Comparison of ENCODE assay signal across 8 cellular contexts in the genomic region with DNA sequence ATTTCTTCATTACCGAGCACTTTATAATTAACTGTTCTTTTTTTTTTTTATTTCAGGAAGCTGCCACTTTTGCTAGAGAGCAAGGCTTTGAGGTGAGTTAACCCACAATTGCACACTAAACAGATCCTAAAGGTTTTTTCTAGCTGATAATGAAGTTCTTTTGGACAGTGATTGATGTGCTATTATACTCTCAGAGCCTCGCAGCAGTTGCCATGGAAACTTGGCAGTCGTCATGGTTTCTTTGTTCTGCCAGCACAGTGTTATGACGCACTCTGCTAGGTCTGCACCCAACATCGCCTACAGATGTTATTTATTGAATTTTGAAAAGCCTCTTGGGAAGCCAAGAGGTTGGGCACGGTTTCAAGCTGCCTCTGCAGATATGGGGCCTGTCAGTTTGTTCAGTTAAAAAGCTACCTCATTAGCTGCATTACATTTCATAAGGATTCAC.
DNase-seq lines count a peak whose midpoint lies in the region; ATAC-seq, FAIRE-seq and TF ChIP-seq lines count a peak whose summit lies in the region.

No MANE protein-coding gene starts in this region.

- H3K36me3 ChIP-seq in small intestine (ENCODE audit: control insufficient read depth in 2 of 2, insufficient read depth in 2 of 2, low read length in 2 of 2) (no peaks in the 10 kb centered on the region), PC-9 (ENCODE audit: low read depth) (0 out of 2 replicates have a peak, but pooled peaks cover 4% of the 10 kb centered on the region)

- H2AFZ ChIP-seq in PC-9 = no peak overlapping the region

- H3K4me2 ChIP-seq in PC-9 = no peak overlapping the region

- intact Hi-C loops in PC-9 (cut with micrococcal nuclease; ENCODE audit: unreplicated experiment) = no loop called here

- BruUV-seq in PC-9 (replicated peaks; lab: Mats Ljungman, UMichigan) = no TSS peak

- in situ Hi-C loops in astrocyte of the cerebellum (cut with HindIII; ENCODE audit: low sequenced_read_pairs) = no loop called here

- no peak overlapping the region for H3K27ac ChIP-seq in small intestine (ENCODE audit: low read depth in 1 of 2, low read length in 1 of 2)
- H3K27ac ChIP-seq in PC-9 = no peak overlapping the region

- POLR2A ChIA-PET in PC-9 (lab: Charles Lee; ENCODE audit: unreplicated experiment) = no interaction called here

- DNase-seq in ELF-1 (ENCODE audit: low read depth, low spot score) (peak; percentile 61), NCI-H1092 (lab: John Stamatoyannopoulos, UW) (peak; percentile 95), T-helper 22 cell (ENCODE audit: low read depth) (peak; percentile 88), astrocyte of the cerebellum (ENCODE audit: low read depth) (peak; percentile 100), hepatic stellate cell (ENCODE audit: low spot score) (peak; percentile 46), small intestine (peak; percentile 61), PC-9 (no peak)

- H3K27me3 ChIP-seq in small intestine (ENCODE audit: control insufficient read depth in 2 of 2, insufficient read depth in 2 of 2, low read length in 2 of 2) = no peaks in the 10 kb centered on the region
- no peaks in the 10 kb centered on the region for H3K27me3 ChIP-seq in PC-9 (ENCODE audit: insufficient read depth, low read depth)

- peaks cover 0 to 10% of the 10 kb centered on the region in 2 donors for H3K4me1 ChIP-seq in small intestine (ENCODE audit: control insufficient read depth in 2 of 2, insufficient read depth in 1 of 2, low read depth in 1 of 2, low read length in 1 of 2)
- no peaks in the 10 kb centered on the region for H3K4me1 ChIP-seq in PC-9 (replicated peaks; ENCODE audit: insufficient read depth)

- no peak for FAIRE-seq in small intestine (lab: Jason Lieb, UNC)

- H3K9me3 ChIP-seq in small intestine (ENCODE audit: control insufficient read depth, low read depth) (no peaks in the 10 kb centered on the region), PC-9 (ENCODE audit: insufficient read depth, low read depth) (no peaks in the 10 kb centered on the region)

- ATAC-seq in GM21529 (IDR thresholded peaks at IDR 0.05; ENCODE audit: unreplicated experiment) = no peak

- H4K20me1 ChIP-seq in PC-9 (ENCODE audit: insufficient read depth) = no peaks in the 10 kb centered on the region

- no peaks in the 10 kb centered on the region for H3K79me2 ChIP-seq in PC-9 (ENCODE audit: low read depth)

- no peaks in the 10 kb centered on the region for H3K9me2 ChIP-seq in PC-9 (ENCODE audit: insufficient read depth)

- WGBS in small intestine, 3 donors = 18 to 31% (median 21%) methylated on average over 6 of the region's 6 CpGs

- H3F3A ChIP-seq in PC-9 (ENCODE audit: insufficient read depth, low read depth) = no peaks in the 10 kb centered on the region

- no peak overlapping the region for H3K4me3 ChIP-seq in astrocyte of the cerebellum (ENCODE audit: low read depth, low read length)
- H3K4me3 ChIP-seq in small intestine (ENCODE audit: low read depth in 1 of 2, low read length in 2 of 2) = no peak overlapping the region
- H3K4me3 ChIP-seq in PC-9 = no peak overlapping the region

- TF ChIP-seq CTCF in astrocyte of the cerebellum (IDR thresholded peaks at IDR 0.05; ENCODE audit: low read depth, low read length, missing control alignments) (no peak), PC-9 (conservative IDR thresholded peaks at IDR 0.05) (no peak)

- CTCF ChIA-PET in PC-9 (lab: Charles Lee) = no interaction called here

Comparison
In these comparisons a context has a peak if more than half of its experiments do, and no peak if none do; other contexts are left out.
1. DNase-seq: peak in ELF-1 (single experiment), NCI-H1092 (single experiment), T-helper 22 cell (single experiment), astrocyte of the cerebellum (single experiment), hepatic stellate cell (single experiment) and small intestine (single experiment); none in PC-9 (0 of 2).